1 cellular context compared by ENCODE assay signal in genomic region chr3:43286115-43286885, GRCh38.
TF ChIP-seq lines count a peak whose summit lies in the region.

SNRK (plus strand) TSS chr3:43286540; CDS start chr3:43303204, 16,664 bp downstream.

TF ChIP-seq in GM23338, 12 proteins besides CTCF, POLR2A, EP300 and RAD21 (continued from another document):
- TF ChIP-seq, protein P1, sequence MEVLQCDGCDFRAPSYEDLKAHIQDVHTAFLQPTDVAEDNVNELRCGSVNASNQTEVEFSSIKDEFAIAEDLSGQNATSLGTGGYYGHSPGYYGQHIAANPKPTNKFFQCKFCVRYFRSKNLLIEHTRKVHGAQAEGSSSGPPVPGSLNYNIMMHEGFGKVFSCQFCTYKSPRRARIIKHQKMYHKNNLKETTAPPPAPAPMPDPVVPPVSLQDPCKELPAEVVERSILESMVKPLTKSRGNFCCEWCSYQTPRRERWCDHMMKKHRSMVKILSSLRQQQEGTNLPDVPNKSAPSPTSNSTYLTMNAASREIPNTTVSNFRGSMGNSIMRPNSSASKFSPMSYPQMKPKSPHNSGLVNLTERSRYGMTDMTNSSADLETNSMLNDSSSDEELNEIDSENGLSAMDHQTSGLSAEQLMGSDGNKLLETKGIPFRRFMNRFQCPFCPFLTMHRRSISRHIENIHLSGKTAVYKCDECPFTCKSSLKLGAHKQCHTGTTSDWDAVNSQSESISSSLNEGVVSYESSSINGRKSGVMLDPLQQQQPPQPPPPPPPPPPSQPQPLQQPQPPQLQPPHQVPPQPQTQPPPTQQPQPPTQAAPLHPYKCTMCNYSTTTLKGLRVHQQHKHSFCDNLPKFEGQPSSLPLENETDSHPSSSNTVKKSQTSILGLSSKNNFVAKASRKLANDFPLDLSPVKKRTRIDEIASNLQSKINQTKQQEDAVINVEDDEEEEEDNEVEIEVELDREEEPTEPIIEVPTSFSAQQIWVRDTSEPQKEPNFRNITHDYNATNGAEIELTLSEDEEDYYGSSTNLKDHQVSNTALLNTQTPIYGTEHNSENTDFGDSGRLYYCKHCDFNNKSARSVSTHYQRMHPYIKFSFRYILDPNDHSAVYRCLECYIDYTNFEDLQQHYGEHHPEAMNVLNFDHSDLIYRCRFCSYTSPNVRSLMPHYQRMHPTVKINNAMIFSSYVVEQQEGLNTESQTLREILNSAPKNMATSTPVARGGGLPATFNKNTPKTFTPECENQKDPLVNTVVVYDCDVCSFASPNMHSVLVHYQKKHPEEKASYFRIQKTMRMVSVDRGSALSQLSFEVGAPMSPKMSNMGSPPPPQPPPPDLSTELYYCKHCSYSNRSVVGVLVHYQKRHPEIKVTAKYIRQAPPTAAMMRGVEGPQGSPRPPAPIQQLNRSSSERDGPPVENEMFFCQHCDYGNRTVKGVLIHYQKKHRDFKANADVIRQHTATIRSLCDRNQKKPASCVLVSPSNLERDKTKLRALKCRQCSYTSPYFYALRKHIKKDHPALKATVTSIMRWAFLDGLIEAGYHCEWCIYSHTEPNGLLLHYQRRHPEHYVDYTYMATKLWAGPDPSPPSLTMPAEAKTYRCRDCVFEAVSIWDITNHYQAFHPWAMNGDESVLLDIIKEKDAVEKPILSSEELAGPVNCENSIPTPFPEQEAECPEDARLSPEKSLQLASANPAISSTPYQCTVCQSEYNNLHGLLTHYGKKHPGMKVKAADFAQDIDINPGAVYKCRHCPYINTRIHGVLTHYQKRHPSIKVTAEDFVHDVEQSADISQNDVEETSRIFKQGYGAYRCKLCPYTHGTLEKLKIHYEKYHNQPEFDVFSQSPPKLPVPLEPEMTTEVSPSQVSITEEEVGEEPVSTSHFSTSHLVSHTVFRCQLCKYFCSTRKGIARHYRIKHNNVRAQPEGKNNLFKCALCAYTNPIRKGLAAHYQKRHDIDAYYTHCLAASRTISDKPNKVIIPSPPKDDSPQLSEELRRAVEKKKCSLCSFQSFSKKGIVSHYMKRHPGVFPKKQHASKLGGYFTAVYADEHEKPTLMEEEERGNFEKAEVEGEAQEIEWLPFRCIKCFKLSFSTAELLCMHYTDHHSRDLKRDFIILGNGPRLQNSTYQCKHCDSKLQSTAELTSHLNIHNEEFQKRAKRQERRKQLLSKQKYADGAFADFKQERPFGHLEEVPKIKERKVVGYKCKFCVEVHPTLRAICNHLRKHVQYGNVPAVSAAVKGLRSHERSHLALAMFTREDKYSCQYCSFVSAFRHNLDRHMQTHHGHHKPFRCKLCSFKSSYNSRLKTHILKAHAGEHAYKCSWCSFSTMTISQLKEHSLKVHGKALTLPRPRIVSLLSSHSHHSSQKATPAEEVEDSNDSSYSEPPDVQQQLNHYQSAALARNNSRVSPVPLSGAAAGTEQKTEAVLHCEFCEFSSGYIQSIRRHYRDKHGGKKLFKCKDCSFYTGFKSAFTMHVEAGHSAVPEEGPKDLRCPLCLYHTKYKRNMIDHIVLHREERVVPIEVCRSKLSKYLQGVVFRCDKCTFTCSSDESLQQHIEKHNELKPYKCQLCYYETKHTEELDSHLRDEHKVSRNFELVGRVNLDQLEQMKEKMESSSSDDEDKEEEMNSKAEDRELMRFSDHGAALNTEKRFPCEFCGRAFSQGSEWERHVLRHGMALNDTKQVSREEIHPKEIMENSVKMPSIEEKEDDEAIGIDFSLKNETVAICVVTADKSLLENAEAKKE (CRISPR knock-in tag; IDR thresholded peaks at IDR 0.05): no peak
- TF ChIP-seq EZH2 (IDR thresholded peaks at IDR 0.05; ENCODE audit: low read depth, unreplicated experiment) (no peak), ZNF331 (CRISPR knock-in tag; IDR thresholded peaks at IDR 0.05; ENCODE audit: low read depth) (no peak), EZH2phosphoT487 (IDR thresholded peaks at IDR 0.05; ENCODE audit: unreplicated experiment) (no peak), CREB1 (CRISPR knock-in tag; IDR thresholded peaks at IDR 0.05; ENCODE audit: low read depth) (peak; percentile 95), JUNB (IDR thresholded peaks at IDR 0.05; ENCODE audit: unreplicated experiment) (no peak), ZNF114 (CRISPR knock-in tag; IDR thresholded peaks at IDR 0.05) (no peak), NANOG (IDR thresholded peaks at IDR 0.05; ENCODE audit: borderline replicate concordance) (no peak), STAT1 (IDR thresholded peaks at IDR 0.05; ENCODE audit: unreplicated experiment) (no peak)
- TF ChIP-seq, protein P2, sequence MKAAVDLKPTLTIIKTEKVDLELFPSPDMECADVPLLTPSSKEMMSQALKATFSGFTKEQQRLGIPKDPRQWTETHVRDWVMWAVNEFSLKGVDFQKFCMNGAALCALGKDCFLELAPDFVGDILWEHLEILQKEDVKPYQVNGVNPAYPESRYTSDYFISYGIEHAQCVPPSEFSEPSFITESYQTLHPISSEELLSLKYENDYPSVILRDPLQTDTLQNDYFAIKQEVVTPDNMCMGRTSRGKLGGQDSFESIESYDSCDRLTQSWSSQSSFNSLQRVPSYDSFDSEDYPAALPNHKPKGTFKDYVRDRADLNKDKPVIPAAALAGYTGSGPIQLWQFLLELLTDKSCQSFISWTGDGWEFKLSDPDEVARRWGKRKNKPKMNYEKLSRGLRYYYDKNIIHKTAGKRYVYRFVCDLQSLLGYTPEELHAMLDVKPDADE (IDR thresholded peaks at IDR 0.05): no peak
- TF ChIP-seq, protein P3, sequence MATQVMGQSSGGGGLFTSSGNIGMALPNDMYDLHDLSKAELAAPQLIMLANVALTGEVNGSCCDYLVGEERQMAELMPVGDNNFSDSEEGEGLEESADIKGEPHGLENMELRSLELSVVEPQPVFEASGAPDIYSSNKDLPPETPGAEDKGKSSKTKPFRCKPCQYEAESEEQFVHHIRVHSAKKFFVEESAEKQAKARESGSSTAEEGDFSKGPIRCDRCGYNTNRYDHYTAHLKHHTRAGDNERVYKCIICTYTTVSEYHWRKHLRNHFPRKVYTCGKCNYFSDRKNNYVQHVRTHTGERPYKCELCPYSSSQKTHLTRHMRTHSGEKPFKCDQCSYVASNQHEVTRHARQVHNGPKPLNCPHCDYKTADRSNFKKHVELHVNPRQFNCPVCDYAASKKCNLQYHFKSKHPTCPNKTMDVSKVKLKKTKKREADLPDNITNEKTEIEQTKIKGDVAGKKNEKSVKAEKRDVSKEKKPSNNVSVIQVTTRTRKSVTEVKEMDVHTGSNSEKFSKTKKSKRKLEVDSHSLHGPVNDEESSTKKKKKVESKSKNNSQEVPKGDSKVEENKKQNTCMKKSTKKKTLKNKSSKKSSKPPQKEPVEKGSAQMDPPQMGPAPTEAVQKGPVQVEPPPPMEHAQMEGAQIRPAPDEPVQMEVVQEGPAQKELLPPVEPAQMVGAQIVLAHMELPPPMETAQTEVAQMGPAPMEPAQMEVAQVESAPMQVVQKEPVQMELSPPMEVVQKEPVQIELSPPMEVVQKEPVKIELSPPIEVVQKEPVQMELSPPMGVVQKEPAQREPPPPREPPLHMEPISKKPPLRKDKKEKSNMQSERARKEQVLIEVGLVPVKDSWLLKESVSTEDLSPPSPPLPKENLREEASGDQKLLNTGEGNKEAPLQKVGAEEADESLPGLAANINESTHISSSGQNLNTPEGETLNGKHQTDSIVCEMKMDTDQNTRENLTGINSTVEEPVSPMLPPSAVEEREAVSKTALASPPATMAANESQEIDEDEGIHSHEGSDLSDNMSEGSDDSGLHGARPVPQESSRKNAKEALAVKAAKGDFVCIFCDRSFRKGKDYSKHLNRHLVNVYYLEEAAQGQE (IDR thresholded peaks at IDR 0.05; ENCODE audit: unreplicated experiment): no peak
